10 cellular contexts compared by ENCODE assay signal in genomic region chr6:136403166-136403980, GRCh38.
DNase-seq lines count a peak whose midpoint lies in the region; ATAC-seq and TF ChIP-seq lines count a peak whose summit lies in the region.
"Had no signal": no experiment of that assay in that cellular context is flagged by ENCODE, and none has a peak within 500 bp of the region (broad histone marks: within the 10 kb centered on the region; RNA-seq: fewer than 3 reads in every experiment).

No MANE protein-coding gene starts in this region.

- peaks cover 3% of the 10 kb centered on the region for H3K36me3 Mint-ChIP-seq in T-helper 17 cell (ENCODE audit: low read depth)
- H3K36me3 Mint-ChIP-seq in T-cell, result peaks cover 3% of the 10 kb centered on the region
- H3K36me3 Mint-ChIP-seq: activated naive CD4-positive, alpha-beta T cell treated with anti-CD3 and anti-CD28 coated beads, Interleukin-2, amount 50 U/mL, for 72 hours had no signal

- peak overlapping the region; percentile 63 for H3K4me2 ChIP-seq in GM23248 (ENCODE audit: unreplicated experiment)

- peak; percentile 90 for ATAC-seq in Panc1
- ATAC-seq in esophagus mucosa, result peak; percentile 98
- ATAC-seq in T-helper 17 cell, result no peak
- ATAC-seq in T-cell (replicated peaks in 1 of 4), result no peak
- ATAC-seq in GM18907 (IDR thresholded peaks at IDR 0.05; ENCODE audit: unreplicated experiment), result no peak
- ATAC-seq: activated naive CD4-positive, alpha-beta T cell treated with anti-CD3 and anti-CD28 coated beads, Interleukin-2, amount 50 U/mL, for 72 hours had no signal

- intact Hi-C loops in Panc1 (cut with micrococcal nuclease; ENCODE audit: unreplicated experiment), result no loop called here

- H3K36me3 ChIP-seq in GM23248 (ENCODE audit: low read depth) (no peaks in the 10 kb centered on the region), Panc1 (ENCODE audit: control insufficient read depth, insufficient read depth, low read length) (no peaks in the 10 kb centered on the region)

- no peaks in the 10 kb centered on the region for H3K4me1 Mint-ChIP-seq in T-helper 17 cell
- no peaks in the 10 kb centered on the region for H3K4me1 Mint-ChIP-seq in T-cell

- peaks cover 39% of the 10 kb centered on the region for H3F3A ChIP-seq in GM23248 (ENCODE audit: insufficient read depth)

- H3K9me3 ChIP-seq in GM23248 (ENCODE audit: low read depth) (no peaks in the 10 kb centered on the region), Panc1 (ENCODE audit: control insufficient read depth, insufficient read depth, low read depth, low read length) (no peaks in the 10 kb centered on the region), T-helper 17 cell (ENCODE audit: control insufficient read depth, low read length, poor library complexity, severe bottlenecking) (no peaks in the 10 kb centered on the region)

- peak overlapping the region; percentile 95 for H3K27ac ChIP-seq in GM23248
- no peak overlapping the region for H3K27ac ChIP-seq in Panc1 (ENCODE audit: low read length)

- peak overlapping the region; percentile 71 for H3K9ac ChIP-seq in GM23248

- no peak for TF ChIP-seq CTCF in Panc1 (IDR thresholded peaks at IDR 0.05)

- H3K27me3 Mint-ChIP-seq in T-helper 17 cell (peaks cover 39% of the 10 kb centered on the region), T-cell (peaks cover 3 to 15% of the 10 kb centered on the region in 2 donors)

- H3K4me3 Mint-ChIP-seq in T-helper 17 cell, result no peak overlapping the region
- no peak overlapping the region for H3K4me3 Mint-ChIP-seq in T-cell

- POLR2A ChIA-PET in Panc1 (lab: Charles Lee) (no interaction called here), T-cell (lab: Charles Lee) (interaction anchor here in 1 of 2 donors (0.7 kb wide), 1 partner anchor 12 kb away, joined by 4 read pairs; no protein-coding TSS in a partner anchor)

- H3K4me1 ChIP-seq in GM23248 (ENCODE audit: insufficient read depth) (peaks cover 39% of the 10 kb centered on the region), Panc1 (ENCODE audit: control insufficient read depth, insufficient read depth, low read length) (no peaks in the 10 kb centered on the region; the same call in 1 of the 2 replicates)

- peak; percentile 96 for DNase-seq in GM23248
- peak; percentile 86 for DNase-seq in Panc1 (ENCODE audit: low read depth, low spot score)
- peak; percentile 94 for DNase-seq in skeletal muscle cell (ENCODE audit: low read depth)
- DNase-seq in T-helper 17 cell, result no peak
- DNase-seq in T-cell, result no peak
- no peak for DNase-seq in stimulated activated naive CD4-positive, alpha-beta T cell treated with Interleukin-2 at 50 U/mL for 16 hours (lab: John Stamatoyannopoulos, UW)
- DNase-seq: stimulated activated CD4-positive, alpha-beta T cell treated with anti-CD3 and anti-CD28 coated beads, Interleukin-2, amount 100 ng/mL, for 24 hours had no signal

- peak overlapping the region; percentile 52 for H2AFZ ChIP-seq in GM23248

- CTCF ChIA-PET in Panc1 (lab: Charles Lee) (no interaction called here), T-cell (lab: Charles Lee) (no interaction called here)

- no peaks in the 10 kb centered on the region for H4K20me1 ChIP-seq in GM23248 (ENCODE audit: insufficient read depth)

- peaks cover 0 to 3% (median 0%) of the 10 kb centered on the region in 3 donors for H3K9me3 Mint-ChIP-seq in T-cell
- H3K9me3 Mint-ChIP-seq: activated naive CD4-positive, alpha-beta T cell treated with anti-CD3 and anti-CD28 coated beads, Interleukin-2, amount 50 U/mL, for 72 hours had no signal

- no TSS peak for BruUV-seq in Panc1 (replicated peaks; lab: Mats Ljungman, UMichigan)

- H3K4me3 ChIP-seq in GM23248 (peak overlapping the region; percentile 42), Panc1 (ENCODE audit: low read depth in 2 of 2, low read length in 2 of 2) (no peak overlapping the region), skeletal muscle cell (ENCODE audit: low read depth, low read length) (no peak overlapping the region)

- no peaks in the 10 kb centered on the region for H3K9me2 ChIP-seq in GM23248 (ENCODE audit: insufficient read depth)

- 2% methylated on average over 6 of the region's 6 CpGs for whole genome bisulfite sequencing in GM23248 (ENCODE audit: low coverage in 1 of 2, low lambda C conversion rate in 2 of 2, missing lambda C conversion rate in 2 of 2), 2 experiments

- no peaks in the 10 kb centered on the region for H3K27me3 ChIP-seq in GM23248 (replicated peaks; ENCODE audit: insufficient read depth)
- H3K27me3 ChIP-seq in Panc1 (ENCODE audit: control insufficient read depth, insufficient read depth, low read length), result no peaks in the 10 kb centered on the region

- H3K27ac Mint-ChIP-seq in T-helper 17 cell, result no peak overlapping the region
- H3K27ac Mint-ChIP-seq in T-cell, result no peak overlapping the region
- H3K27ac Mint-ChIP-seq: activated naive CD4-positive, alpha-beta T cell treated with anti-CD3 and anti-CD28 coated beads, Interleukin-2, amount 50 U/mL, for 72 hours had no signal

- in situ Hi-C loops in GM23248 (cut with MboI) (no loop called here), Panc1 (cut with HindIII; ENCODE audit: low pct_unique_long_range_greater_than_20kb, low sequenced_read_pairs) (no loop called here)

- no peaks in the 10 kb centered on the region for H3K79me2 ChIP-seq in GM23248 (ENCODE audit: insufficient read depth)

Comparison
In these comparisons a context has a peak if more than half of its experiments do, and no peak if none do; other contexts are left out.
1. DNase-seq: peak in GM23248 (single experiment), Panc1 (single experiment) and skeletal muscle cell (single experiment); none in T-helper 17 cell (0 of 3), T-cell (0 of 34) and stimulated activated naive CD4-positive, alpha-beta T cell treated with Interleukin-2 at 50 U/mL for 16 hours (single experiment).
2. ATAC-seq: peak in Panc1 (single experiment) and esophagus mucosa (single experiment); none in T-helper 17 cell (single experiment), T-cell (0 of 4) and GM18907 (single experiment).